34 cellular contexts compared by ENCODE assay signal in the genomic region with DNA sequence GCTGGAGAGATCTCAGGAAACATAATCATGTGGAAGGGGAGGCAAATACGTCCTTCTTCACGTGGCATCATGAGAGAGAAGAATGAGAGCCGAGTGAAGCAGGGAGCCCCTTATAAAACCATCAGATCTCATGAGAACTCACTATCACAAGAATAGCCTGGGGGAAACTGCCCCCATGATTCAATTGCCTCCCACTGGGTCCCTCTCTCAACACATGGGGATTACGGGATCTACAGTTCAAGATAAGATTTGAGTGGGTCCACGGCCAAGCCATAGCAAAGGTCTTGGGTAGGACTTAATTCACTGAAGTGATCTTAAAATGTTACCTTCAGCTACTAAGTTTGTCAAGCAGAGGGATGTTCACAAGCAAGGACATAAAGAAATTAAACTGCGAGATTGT.
"Had no signal": no experiment of that assay in that cellular context is flagged by ENCODE, and none has a peak within 500 bp of the region (broad histone marks: within the 10 kb centered on the region; RNA-seq: fewer than 3 reads in every experiment).

No MANE protein-coding gene starts in this region.

- FAIRE-seq: astrocyte, bronchial epithelial cell had no signal

- H3K27ac ChIP-seq: adrenal gland, ascending aorta, body of pancreas, brain microvascular endothelial cell, breast epithelium, cardiac muscle cell had no signal

- H3K27me3 ChIP-seq: adrenal gland, ascending aorta, body of pancreas, brain microvascular endothelial cell, breast epithelium, cardiac muscle cell had no signal

- H3K9me3 ChIP-seq: adrenal gland, ascending aorta, body of pancreas had no signal

- ATAC-seq: activated naive CD4-positive, alpha-beta T cell treated with anti-CD3 and anti-CD28 coated beads, Interleukin-2, amount 50 U/mL, for 72 hours; activated naive CD8-positive, alpha-beta T cell treated with anti-CD3 and anti-CD28 coated beads, Interleukin-2, amount 50 U/mL, for 24 hours; activated T-cell treated with anti-CD3 and anti-CD28 coated beads, Interleukin-2, amount 50 U/mL, for 4 hours; activated T-cell treated with anti-CD3 and anti-CD28 coated beads, Interleukin-2, amount 50 U/mL, for 72 hours; activated T-helper 17 cell treated with anti-CD3 and anti-CD28 coated beads, Interleukin-2, amount 50 U/mL, for 72 hours; body of pancreas had no signal

- H3K4me1 ChIP-seq: adrenal gland, ascending aorta, body of pancreas, breast epithelium had no signal

- H3K4me3 ChIP-seq: adrenal gland, ascending aorta, body of pancreas, breast epithelium, cardiac muscle cell had no signal

- H3K36me3 ChIP-seq: adrenal gland, ascending aorta, brain microvascular endothelial cell, breast epithelium, cardiac muscle cell had no signal

- DNase-seq: activated effector memory CD4-positive, alpha-beta T cell treated with anti-CD3 and anti-CD28 coated beads, Interleukin-2, amount 50 U/mL, for 16 hours; activated effector memory CD4-positive, alpha-beta T cell treated with Interleukin-2 at 50 U/mL for 16 hours; activated gamma-delta T cell; activated gamma-delta T cell treated with Interleukin-2 at 50 U/mL for 16 hours; activated naive CD4-positive, alpha-beta T cell; activated naive CD4-positive, alpha-beta T cell treated with anti-CD3 and anti-CD28 coated beads for 36 hours; activated naive CD4-positive, alpha-beta T cell treated with anti-CD3 and anti-CD28 coated beads, Interleukin-2, amount 10 ng/mL, durations not matched to agents 7 days and 5 days; activated naive CD4-positive, alpha-beta T cell treated with anti-CD3 and anti-CD28 coated beads, Interleukin-2, amount 50 U/mL, for 16 hours; activated naive CD4-positive, alpha-beta T cell treated with Interleukin-2 at 50 U/mL for 16 hours; activated naive CD8-positive, alpha-beta T cell treated with anti-CD3 and anti-CD28 coated beads for 36 hours; activated naive CD8-positive, alpha-beta T cell treated with anti-CD3 and anti-CD28 coated beads, Interleukin-2, amount 10 ng/mL, durations not matched to agents 7 days and 5 days; activated naive CD8-positive, alpha-beta T cell treated with anti-CD3 and anti-CD28 coated beads, Interleukin-2, amount 50 U/mL, for 24 hours; activated T-cell treated with anti-CD3 and anti-CD28 coated beads, Interleukin-2, amount 50 U/mL, for 1 hour; activated T-cell treated with anti-CD3 and anti-CD28 coated beads, Interleukin-2, amount 50 U/mL, for 24 hours; activated T-cell treated with anti-CD3 and anti-CD28 coated beads, Interleukin-2, amount 50 U/mL, for 4 hours; activated T-cell treated with anti-CD3 and anti-CD28 coated beads, Interleukin-2, amount 50 U/mL, for 48 hours; activated T-cell treated with anti-CD3 and anti-CD28 coated beads, Interleukin-2, amount 50 U/mL, for 72 hours; adrenal gland; amniotic stem cell; amygdala; anterior cingulate cortex; aorta; body of pancreas; brain microvascular endothelial cell; caudate nucleus; central memory CD4-positive, alpha-beta T cell; cerebellar nuclear complex had no signal
